1 cellular context compared by ENCODE assay signal in the genomic region with DNA sequence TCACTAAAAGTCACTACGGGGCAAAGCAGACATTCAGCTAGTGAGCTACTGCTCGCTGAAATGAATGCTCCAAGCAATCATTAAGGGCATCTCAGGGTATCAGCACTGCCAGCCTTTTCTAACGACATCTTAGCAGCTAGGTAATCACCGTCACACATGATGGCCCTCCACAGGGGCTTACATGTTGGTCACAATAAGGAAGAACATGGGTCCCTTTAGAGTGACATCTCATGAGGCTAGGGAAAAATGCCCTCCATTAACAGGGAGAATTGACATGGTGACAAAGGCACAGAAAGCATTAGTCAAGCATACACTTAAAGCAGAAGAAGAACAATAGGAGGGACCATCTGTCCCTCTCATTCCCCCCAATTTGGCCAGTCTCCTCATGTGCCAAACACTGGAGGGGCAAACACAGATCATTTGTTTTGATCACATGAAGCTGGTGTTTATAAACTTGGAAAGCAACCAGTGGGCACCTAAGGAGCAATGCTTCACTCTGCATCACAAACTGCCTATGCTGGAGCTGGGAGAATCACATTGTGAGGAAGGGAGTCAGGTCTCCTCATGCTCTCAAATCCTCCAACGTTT.
TF ChIP-seq lines count a peak whose summit lies in the region.

No MANE protein-coding gene starts in this region.

TF ChIP-seq in SK-N-SH treated with all-trans-retinoic acid at 6 μM for 48 hours, 23 proteins besides CTCF, POLR2A, EP300 and RAD21 (continued from another document):
- TF ChIP-seq TOX (CRISPR knock-in tag; IDR thresholded peaks at IDR 0.05; ENCODE audit: borderline replicate concordance) (no peak), ZNF70 (CRISPR knock-in tag; IDR thresholded peaks at IDR 0.05) (no peak), ZFP3 (CRISPR knock-in tag; IDR thresholded peaks at IDR 0.05) (no peak), ARNTL (CRISPR knock-in tag; IDR thresholded peaks at IDR 0.05; ENCODE audit: borderline replicate concordance, low read depth) (no peak), ZNF8 (CRISPR knock-in tag; IDR thresholded peaks at IDR 0.05) (no peak), GLIS3 (CRISPR knock-in tag; IDR thresholded peaks at IDR 0.05) (no peak), BACH2 (CRISPR knock-in tag; IDR thresholded peaks at IDR 0.05; ENCODE audit: borderline replicate concordance) (no peak)
- TF ChIP-seq, protein P1, sequence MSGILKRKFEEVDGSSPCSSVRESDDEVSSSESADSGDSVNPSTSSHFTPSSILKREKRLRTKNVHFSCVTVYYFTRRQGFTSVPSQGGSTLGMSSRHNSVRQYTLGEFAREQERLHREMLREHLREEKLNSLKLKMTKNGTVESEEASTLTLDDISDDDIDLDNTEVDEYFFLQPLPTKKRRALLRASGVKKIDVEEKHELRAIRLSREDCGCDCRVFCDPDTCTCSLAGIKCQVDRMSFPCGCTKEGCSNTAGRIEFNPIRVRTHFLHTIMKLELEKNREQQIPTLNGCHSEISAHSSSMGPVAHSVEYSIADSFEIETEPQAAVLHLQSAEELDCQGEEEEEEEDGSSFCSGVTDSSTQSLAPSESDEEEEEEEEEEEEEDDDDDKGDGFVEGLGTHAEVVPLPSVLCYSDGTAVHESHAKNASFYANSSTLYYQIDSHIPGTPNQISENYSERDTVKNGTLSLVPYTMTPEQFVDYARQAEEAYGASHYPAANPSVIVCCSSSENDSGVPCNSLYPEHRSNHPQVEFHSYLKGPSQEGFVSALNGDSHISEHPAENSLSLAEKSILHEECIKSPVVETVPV (CRISPR knock-in tag; IDR thresholded peaks at IDR 0.05): no peak
